ENCODE assay signal across 1 cellular context in genomic region chr12:26727482-26728204, GRCh38.
TF ChIP-seq lines count a peak whose summit lies in the region.

No MANE protein-coding gene starts in this region.

TF ChIP-seq in WTC11, 78 proteins besides CTCF, POLR2A, EP300 and RAD21 (continued from another document):
- TF ChIP-seq ATF6 (CRISPR knock-in tag; IDR thresholded peaks at IDR 0.05), result no peak
- TF ChIP-seq ATF1 (CRISPR knock-in tag; IDR thresholded peaks at IDR 0.05), result no peak
